ENCODE assay signal across 11 cellular contexts in genomic region chr9:130961511-130962300, GRCh38. TPM values are rescaled to one million over a fixed set of nuclear protein-coding genes. Genes with fewer than 3 reads are reported as not detected.
"Had no signal": no experiment of that assay in that cellular context is flagged by ENCODE, and none has a peak within 500 bp of the region (broad histone marks: within the 10 kb centered on the region; RNA-seq: fewer than 3 reads in every experiment).

No MANE protein-coding gene starts in this region.

- ATAC-seq: stimulated activated effector memory CD8-positive, alpha-beta T cell treated with anti-CD3 and anti-CD28 coated beads, Interleukin-12 subunit alpha, Interleukin-12 subunit beta, amount 100 ng/mL, for 72 hours; T-cell had no signal

- H3K4me3 ChIP-seq: heart left ventricle, skin epidermis, tibial artery, vagina had no signal

- H3K9me3 ChIP-seq: tibial artery, vagina had no signal

- DNase-seq: activated CD4-positive, alpha-beta T cell treated with anti-CD3 and anti-CD28 coated beads, Interleukin-2, amount 10 ng/mL, durations not matched to agents 7 days and 5 days; endodermal cell; left ventricle myocardium superior; T-cell had no signal

- H3K4me1 Mint-ChIP-seq: activated naive CD4-positive, alpha-beta T cell treated with anti-CD3 and anti-CD28 coated beads, Interleukin-2, amount 50 U/mL, for 24 hours; endodermal cell; T-cell had no signal

- H3K36me3 ChIP-seq: heart left ventricle, tibial artery, vagina had no signal

- H3K9me3 Mint-ChIP-seq: activated naive CD4-positive, alpha-beta T cell treated with anti-CD3 and anti-CD28 coated beads, Interleukin-2, amount 50 U/mL, for 24 hours had no signal

- H3K27me3 ChIP-seq: vagina had no signal

- H3K4me3 Mint-ChIP-seq: activated CD4-positive, alpha-beta T cell treated with anti-CD3 and anti-CD28 coated beads, Interleukin-2, amount 10 ng/mL, durations not matched to agents 7 days and 5 days; activated naive CD4-positive, alpha-beta T cell treated with anti-CD3 and anti-CD28 coated beads, Interleukin-2, amount 50 U/mL, for 24 hours; brain; endodermal cell; stimulated activated effector memory CD8-positive, alpha-beta T cell treated with anti-CD3 and anti-CD28 coated beads, Interleukin-12 subunit alpha, Interleukin-12 subunit beta, amount 100 ng/mL, for 72 hours; T-cell had no signal

- H3K27ac ChIP-seq: tibial artery, vagina had no signal

- H3K27ac Mint-ChIP-seq: activated CD4-positive, alpha-beta T cell treated with anti-CD3 and anti-CD28 coated beads, Interleukin-2, amount 10 ng/mL, durations not matched to agents 7 days and 5 days; activated naive CD4-positive, alpha-beta T cell treated with anti-CD3 and anti-CD28 coated beads, Interleukin-2, amount 50 U/mL, for 24 hours; endodermal cell; stimulated activated effector memory CD8-positive, alpha-beta T cell treated with anti-CD3 and anti-CD28 coated beads, Interleukin-12 subunit alpha, Interleukin-12 subunit beta, amount 100 ng/mL, for 72 hours; T-cell had no signal

- H3K36me3 Mint-ChIP-seq: activated naive CD4-positive, alpha-beta T cell treated with anti-CD3 and anti-CD28 coated beads, Interleukin-2, amount 50 U/mL, for 24 hours; brain; T-cell had no signal

RNA-seq across cellular contexts. Expression of gene FIBCD1, which starts 22.7 kb away (rescaled TPM):
- total RNA-seq: activated CD4-positive, alpha-beta T cell treated with anti-CD3 and anti-CD28 coated beads, Interleukin-2, amount 10 ng/mL, durations not matched to agents 7 days and 5 days; T-cell; vagina had no signal
